3 cellular contexts compared by ENCODE assay signal in genomic region chr16:20592780-20593179, GRCh38. TPM values are rescaled to one million over a fixed set of nuclear protein-coding genes. Genes with fewer than 3 reads are reported as not detected.
"Had no signal": no experiment of that assay in that cellular context is flagged by ENCODE, and none has a peak within 500 bp of the region (broad histone marks: within the 10 kb centered on the region; RNA-seq: fewer than 3 reads in every experiment).

No MANE protein-coding gene starts in this region.

RNA-seq across cellular contexts. Expression of gene ACSM2B, which starts 16.6 kb away (rescaled TPM):
- total RNA-seq: LHCN-M2, M059J, NCI-H460 had no signal
